16 cellular contexts compared by ENCODE assay signal in the genomic region with DNA sequence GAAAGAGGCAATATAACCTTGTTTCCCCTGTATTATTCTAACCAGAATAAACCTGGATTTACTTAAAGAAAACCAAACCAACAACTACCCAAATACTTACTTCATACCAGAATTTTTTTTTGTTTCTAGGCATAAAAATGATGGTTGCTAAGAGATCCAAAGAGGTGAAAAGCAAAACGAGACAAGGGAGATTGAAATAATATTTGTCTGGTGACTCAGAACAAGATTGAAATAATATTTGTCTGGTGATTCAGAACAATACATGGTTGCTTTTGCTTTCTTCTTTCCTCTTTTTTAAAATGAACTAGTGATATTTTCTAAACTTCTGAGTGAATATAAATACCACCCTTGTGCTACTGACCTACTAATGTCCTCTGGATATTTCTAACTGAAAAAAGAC.
DNase-seq lines count a peak whose midpoint lies in the region; ATAC-seq and TF ChIP-seq lines count a peak whose summit lies in the region.
"Had no signal": no experiment of that assay in that cellular context is flagged by ENCODE, and none has a peak within 500 bp of the region (broad histone marks: within the 10 kb centered on the region; RNA-seq: fewer than 3 reads in every experiment).

No MANE protein-coding gene starts in this region.

- H4K20me1 ChIP-seq in smooth muscle cell (ENCODE audit: low read depth), result no peaks in the 10 kb centered on the region

- no peak overlapping the region for H3K27ac Mint-ChIP-seq in activated CD4-positive, alpha-beta T cell treated with anti-CD3 and anti-CD28 coated beads, Interleukin-2, amount 10 ng/mL, durations not matched to agents 7 days and 5 days
- H3K27ac Mint-ChIP-seq in CD14-positive monocyte, result no peak overlapping the region
- H3K27ac Mint-ChIP-seq: activated T-helper 2 cell treated with anti-CD3 and anti-CD28 coated beads, Interferon-gamma antibody, Interleukin-2, Interleukin-4, amounts not matched to agents 10 μg/mL and 5 μg/mL and 100 μg/mL, durations not matched to agents 14 hours and 24 hours and 36 hours; memory B cell; T-helper 1 cell treated with Interleukin-12 subunit alpha and Interleukin-12 subunit beta and Interleukin-4 antibody, amounts not matched to agents 30 μg/mL and 1 μg/mL, for 36 hours had no signal

- POLR2A ChIA-PET in activated CD4-positive, alpha-beta T cell treated with anti-CD3 and anti-CD28 coated beads, Interleukin-2, amount 10 ng/mL, durations not matched to agents 7 days and 5 days (lab: Charles Lee), result no interaction called here

- H3F3A ChIP-seq in smooth muscle cell (ENCODE audit: low read depth), result no peaks in the 10 kb centered on the region

- CTCF ChIA-PET in activated CD4-positive, alpha-beta T cell treated with anti-CD3 and anti-CD28 coated beads, Interleukin-2, amount 10 ng/mL, durations not matched to agents 7 days and 5 days (lab: Charles Lee), result no interaction called here

- intact Hi-C loops in CD14-positive monocyte (cut with micrococcal nuclease), result no loop called here

- ATAC-seq in HG03565 (IDR thresholded peaks at IDR 0.05; ENCODE audit: unreplicated experiment) (no peak), HG03095 (IDR thresholded peaks at IDR 0.05; ENCODE audit: unreplicated experiment) (no peak)

- TF ChIP-seq CTCF in smooth muscle cell (IDR thresholded peaks at IDR 0.05; ENCODE audit: borderline replicate concordance, insufficient read depth, poor library complexity, severe bottlenecking), result no peak
- no peak for TF ChIP-seq CTCF in CD14-positive monocyte (IDR thresholded peaks at IDR 0.05)

- H3K27me3 Mint-ChIP-seq in activated CD4-positive, alpha-beta T cell treated with anti-CD3 and anti-CD28 coated beads, Interleukin-2, amount 10 ng/mL, durations not matched to agents 7 days and 5 days, result no peaks in the 10 kb centered on the region
- H3K27me3 Mint-ChIP-seq in CD14-positive monocyte (ENCODE audit: low read depth in 3 of 3), result no peaks in the 10 kb centered on the region
- H3K27me3 Mint-ChIP-seq: memory B cell had no signal

- H3K27me3 ChIP-seq in smooth muscle cell (ENCODE audit: low read depth), result no peaks in the 10 kb centered on the region
- H3K27me3 ChIP-seq: heart left ventricle, stomach had no signal

- H3K9me3 Mint-ChIP-seq in activated CD4-positive, alpha-beta T cell treated with anti-CD3 and anti-CD28 coated beads, Interleukin-2, amount 10 ng/mL, durations not matched to agents 7 days and 5 days, result no peaks in the 10 kb centered on the region
- H3K9me3 Mint-ChIP-seq in CD14-positive monocyte, result peaks cover 3 to 11% (median 7%) of the 10 kb centered on the region in 7 donors

- 21% methylated on average over 1 of the region's 1 CpG for WGBS in smooth muscle cell (ENCODE audit: low lambda C conversion rate)

- peak overlapping the region; percentile 71 for H3K9ac ChIP-seq in smooth muscle cell (ENCODE audit: low read depth)

- H3K9me3 ChIP-seq in smooth muscle cell (replicated peaks; ENCODE audit: low read depth), result no peaks in the 10 kb centered on the region
- H3K9me3 ChIP-seq: heart left ventricle, stomach had no signal

- no peak overlapping the region for H3K4me3 Mint-ChIP-seq in activated CD4-positive, alpha-beta T cell treated with anti-CD3 and anti-CD28 coated beads, Interleukin-2, amount 10 ng/mL, durations not matched to agents 7 days and 5 days
- no peak overlapping the region for H3K4me3 Mint-ChIP-seq in CD14-positive monocyte
- H3K4me3 Mint-ChIP-seq: memory B cell; T-helper 1 cell treated with Interleukin-12 subunit alpha and Interleukin-12 subunit beta and Interleukin-4 antibody, amounts not matched to agents 30 μg/mL and 1 μg/mL, for 36 hours had no signal

- H3K27ac ChIP-seq in smooth muscle cell (ENCODE audit: low read depth), result peak overlapping the region; percentile 96
- H3K27ac ChIP-seq: stomach had no signal

- peaks cover 8% of the 10 kb centered on the region for H3K4me1 ChIP-seq in smooth muscle cell (ENCODE audit: low read depth)
- H3K4me1 ChIP-seq: stomach had no signal

- peak overlapping the region; percentile 52 for H2AFZ ChIP-seq in smooth muscle cell (ENCODE audit: low read depth)

- no peaks in the 10 kb centered on the region for H3K36me3 Mint-ChIP-seq in activated CD4-positive, alpha-beta T cell treated with anti-CD3 and anti-CD28 coated beads, Interleukin-2, amount 10 ng/mL, durations not matched to agents 7 days and 5 days (ENCODE audit: low read depth)
- H3K36me3 Mint-ChIP-seq in CD14-positive monocyte, result no peaks in the 10 kb centered on the region
- H3K36me3 Mint-ChIP-seq: memory B cell had no signal

- H3K36me3 ChIP-seq in smooth muscle cell (ENCODE audit: low read depth), result no peaks in the 10 kb centered on the region
- H3K36me3 ChIP-seq: heart left ventricle, stomach had no signal

- H3K79me2 ChIP-seq in smooth muscle cell (ENCODE audit: low read depth), result no peaks in the 10 kb centered on the region

- H3K4me1 Mint-ChIP-seq in activated CD4-positive, alpha-beta T cell treated with anti-CD3 and anti-CD28 coated beads, Interleukin-2, amount 10 ng/mL, durations not matched to agents 7 days and 5 days, result no peaks in the 10 kb centered on the region
- H3K4me1 Mint-ChIP-seq in CD14-positive monocyte, result no peaks in the 10 kb centered on the region
- H3K4me1 Mint-ChIP-seq: memory B cell had no signal

- no peak overlapping the region for H3K4me3 ChIP-seq in smooth muscle cell
- H3K4me3 ChIP-seq: heart left ventricle, stomach had no signal

- DNase-seq in GM04504 (ENCODE audit: low read depth) (peak; percentile 22), amniotic stem cell (lab: John Stamatoyannopoulos, UW) (peak; percentile 3), fibroblast of the conjunctiva (ENCODE audit: low read depth) (peak; percentile 81), smooth muscle cell (lab: John Stamatoyannopoulos, UW; ENCODE audit: unreplicated experiment) (no peak), CD14-positive monocyte (ENCODE audit: low spot score) (no peak)
- no peak for DNase-seq in activated CD4-positive, alpha-beta T cell treated with anti-CD3 and anti-CD28 coated beads, Interleukin-2, amount 10 ng/mL, durations not matched to agents 7 days and 5 days
- DNase-seq: activated CD4-positive, alpha-beta T cell treated with anti-CD3 and anti-CD28 coated beads for 48 hours; heart left ventricle; KG1; NCI-H2081 treated with DMSO at 0.1 percent for 48 hours; stomach had no signal

- peak overlapping the region; percentile 66 for H3K4me2 ChIP-seq in smooth muscle cell

Comparison
In these comparisons a context has a peak if more than half of its experiments do, and no peak if none do; other contexts are left out.
1. DNase-seq: peak in GM04504 (single experiment), amniotic stem cell (single experiment) and fibroblast of the conjunctiva (single experiment); none in smooth muscle cell (single experiment), activated CD4-positive, alpha-beta T cell treated with anti-CD3 and anti-CD28 coated beads, Interleukin-2, amount 10 ng/mL, durations not matched to agents 7 days and 5 days (single experiment) and CD14-positive monocyte (single experiment).